ENCODE assay signal across 9 cellular contexts in the genomic region with DNA sequence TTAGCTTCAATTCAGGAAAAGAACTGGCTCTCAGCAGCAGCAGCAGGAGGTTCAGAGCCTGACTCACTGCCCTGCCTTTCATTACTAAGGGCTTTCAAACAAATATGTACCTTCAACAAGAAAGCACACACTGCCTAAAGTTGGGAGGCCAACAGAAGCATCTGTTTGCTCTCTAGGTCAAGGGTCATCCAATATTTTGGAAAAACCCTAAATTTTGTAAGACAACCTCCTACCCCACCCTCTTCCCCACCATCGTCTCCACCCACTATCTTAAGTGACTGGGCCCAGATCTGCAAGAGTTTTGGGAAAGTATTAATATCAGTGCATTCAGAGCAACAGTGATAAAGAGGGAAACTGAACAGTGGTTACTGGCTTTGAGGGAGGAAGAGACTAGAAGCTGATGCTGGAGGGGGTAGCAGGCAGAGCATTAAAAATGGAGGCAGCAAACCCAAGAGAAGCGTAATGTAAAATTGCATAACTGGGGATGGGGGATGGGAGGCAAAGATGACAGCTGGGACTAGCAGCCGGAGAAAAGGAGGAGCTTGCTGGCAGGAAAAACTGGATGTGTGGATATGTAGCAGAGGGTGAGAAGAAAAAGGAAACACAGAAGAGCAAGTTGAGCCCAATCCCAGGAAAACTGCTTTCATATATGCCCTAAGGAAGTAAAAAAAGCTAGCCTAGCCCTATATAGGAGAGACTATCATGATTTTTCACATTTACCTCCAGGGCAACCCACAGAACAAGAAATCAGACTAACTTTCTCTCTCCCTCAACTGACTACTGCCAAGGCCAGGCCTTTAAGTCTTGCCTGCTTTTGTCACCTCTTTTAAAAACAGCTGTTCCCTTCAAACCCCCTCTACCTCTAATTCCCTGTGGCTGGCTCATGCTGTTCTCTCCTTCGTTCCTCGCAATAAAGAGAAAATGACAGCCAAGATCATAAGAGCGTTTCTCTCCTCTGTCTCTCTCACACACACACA. TPM values are rescaled to one million over a fixed set of nuclear protein-coding genes. Genes with fewer than 3 reads are reported as not detected.
DNase-seq lines count a peak whose midpoint lies in the region; ATAC-seq, FAIRE-seq and TF ChIP-seq lines count a peak whose summit lies in the region.
"Had no signal": no experiment of that assay in that cellular context is flagged by ENCODE, and none has a peak within 500 bp of the region (broad histone marks: within the 10 kb centered on the region; RNA-seq: fewer than 3 reads in every experiment).

No MANE protein-coding gene starts in this region.

- no peaks in the 10 kb centered on the region for H3K27me3 Mint-ChIP-seq in CD8-positive, alpha-beta memory T cell
- H3K27me3 Mint-ChIP-seq: B cell had no signal

- FAIRE-seq in HepG2 (lab: Jason Lieb, UNC): peak; percentile 34

- peak overlapping the region; percentile 48 for H3K9ac ChIP-seq in mammary epithelial cell (ENCODE audit: insufficient read depth, low read length)
- 0 out of 2 replicates have a peak overlapping the region, but pooled peaks have one; percentile 5 for H3K9ac ChIP-seq in HepG2 (ENCODE audit: insufficient read depth, low read depth, low read length)

- H3K4me3 Mint-ChIP-seq in CD8-positive, alpha-beta memory T cell: no peak overlapping the region
- H3K4me3 Mint-ChIP-seq: B cell had no signal

- H3K9me3 ChIP-seq in mammary epithelial cell (replicated peaks; ENCODE audit: insufficient read depth, low read length) (no peaks in the 10 kb centered on the region), HepG2 (ENCODE audit: low read length) (no peaks in the 10 kb centered on the region), uterus (no peaks in the 10 kb centered on the region)
- no peaks in the 10 kb centered on the region for H3K9me3 ChIP-seq in CD8-positive, alpha-beta memory T cell (ENCODE audit: low read length)

- H3K4me3 ChIP-seq in mammary epithelial cell (replicated peaks in 1 of 3; ENCODE audit: insufficient read depth in 1 of 3, low read depth in 2 of 3, low read length in 3 of 3) (no peak overlapping the region), HepG2 (replicated peaks in 1 of 3; ENCODE audit: insufficient read depth in 1 of 3, low read depth in 2 of 3, low read length in 3 of 3) (0 out of 6 replicates have a peak overlapping the region, but pooled peaks of 1 of the 3 experiments have one; percentile 5), uterus (no peak overlapping the region)
- no peak overlapping the region for H3K4me3 ChIP-seq in CD8-positive, alpha-beta memory T cell (ENCODE audit: low read length)

- CTCF ChIA-PET in mammary epithelial cell (lab: Charles Lee; ENCODE audit: low non-redundant PET): interaction anchor here (0.7 kb wide), 1 partner anchor 103 kb away, joined by 3 read pairs; no protein-coding TSS in a partner anchor
- CTCF ChIA-PET in HepG2 (lab: Yijun Ruan, JAX; ENCODE audit: low intra/inter-chr PET ratio, low total read pairs): no interaction called here
- CTCF ChIA-PET in CD8-positive, alpha-beta memory T cell (lab: Charles Lee): no interaction called here

- H3K4me2 ChIP-seq in mammary epithelial cell (ENCODE audit: insufficient read depth, low read depth, low read length) (peak overlapping the region; percentile 67), HepG2 (ENCODE audit: low read depth, low read length) (peak overlapping the region; percentile 38)

- TF ChIP-seq EP300 in HepG2 (IDR thresholded peaks at IDR 0.05; ENCODE audit: low read depth in 2 of 2, low read length in 2 of 2) (no peak), HepG2 (CRISPR knock-in tag; IDR thresholded peaks at IDR 0.05; ENCODE audit: borderline replicate concordance) (no peak)

- H3K27me3 ChIP-seq in mammary epithelial cell (ENCODE audit: insufficient read depth, low read length) (no peaks in the 10 kb centered on the region), HepG2 (ENCODE audit: control insufficient read depth in 1 of 2, insufficient read depth in 2 of 2, low read length in 2 of 2) (no peaks in the 10 kb centered on the region), uterus (no peaks in the 10 kb centered on the region)
- H3K27me3 ChIP-seq in CD8-positive, alpha-beta memory T cell (ENCODE audit: insufficient read depth, low read length, poor library complexity, severe bottlenecking): no peaks in the 10 kb centered on the region

- H3K4me1 Mint-ChIP-seq in CD8-positive, alpha-beta memory T cell: peaks cover 22 to 38% (median 31%) of the 10 kb centered on the region in 3 donors

- no peak for TF ChIP-seq CTCF in mammary epithelial cell (conservative IDR thresholded peaks at IDR 0.05 in 1 of 2, IDR thresholded peaks at IDR 0.05 in 1 of 2; ENCODE audit: extremely low read depth in 1 of 2, insufficient read depth in 1 of 2, low read depth in 1 of 2, low read length in 2 of 2)
- TF ChIP-seq CTCF in HepG2 (CRISPR knock-in tag; IDR thresholded peaks at IDR 0.05): no peak
- TF ChIP-seq CTCF in uterus (IDR thresholded peaks at IDR 0.05): no peak

- in situ Hi-C loops in mammary epithelial cell (cut with MboI; ENCODE audit: low sequenced_read_pairs in 2 of 2) (no loop called here), HepG2 (cut with HindIII; ENCODE audit: extremely low pct_ligation_motif_present, low pct_unique_long_range_greater_than_20kb) (no loop called here)

- WGBS in mammary epithelial cell (ENCODE audit: low coverage, missing lambda C conversion rate): 25% methylated on average over 5 of the region's 6 CpGs
- WGBS in HepG2 (ENCODE audit: low lambda C conversion rate): 62% methylated on average over 6 of the region's 6 CpGs

- H3K27ac ChIP-seq in mammary epithelial cell (ENCODE audit: insufficient read depth, low read depth, low read length) (peak overlapping the region; percentile 78), HepG2 (ENCODE audit: extremely low read length, insufficient read depth, low read length) (peak overlapping the region; percentile 21), uterus (peak overlapping the region; percentile 60 to 87)
- H3K27ac ChIP-seq in CD8-positive, alpha-beta memory T cell (ENCODE audit: low read depth, low read length): no peak overlapping the region

- TF ChIP-seq RAD21 in HepG2 (CRISPR knock-in tag; IDR thresholded peaks at IDR 0.05): no peak

- peak; percentile 91 for ATAC-seq in HepG2
- no peak for ATAC-seq in HG02588 (IDR thresholded peaks at IDR 0.05; ENCODE audit: unreplicated experiment)

- H3K79me2 ChIP-seq in mammary epithelial cell (ENCODE audit: insufficient read depth, low read length) (peaks cover 100% of the 10 kb centered on the region), HepG2 (ENCODE audit: insufficient read depth, low read length) (peaks cover 91% of the 10 kb centered on the region)

- no peak overlapping the region for H2AFZ ChIP-seq in mammary epithelial cell (ENCODE audit: low read depth, low read length)
- no peak overlapping the region for H2AFZ ChIP-seq in HepG2 (ENCODE audit: low read length)

- H3K9me3 Mint-ChIP-seq in CD8-positive, alpha-beta memory T cell: no peaks in the 10 kb centered on the region

- BruUV-seq in mammary epithelial cell (replicated peaks; lab: Mats Ljungman, UMichigan) (no TSS peak), HepG2 (replicated peaks; lab: Mats Ljungman, UMichigan) (no TSS peak)

- POLR2A ChIA-PET in HepG2 (lab: Yijun Ruan, JAX): interaction anchor here (1.5 to 2.6 kb wide), 2 partner anchors 29 to 32 kb away, joined by 7 to 16 read pairs; a partner anchor contains a TSS
- POLR2A ChIA-PET in CD8-positive, alpha-beta memory T cell (lab: Charles Lee): no interaction called here

- H3K36me3 Mint-ChIP-seq in CD8-positive, alpha-beta memory T cell: peaks cover 0 to 12% (median 4%) of the 10 kb centered on the region in 3 donors

- TF ChIP-seq POLR2A in HepG2 (IDR thresholded peaks at IDR 0.05; ENCODE audit: insufficient read depth in 1 of 2, low read depth in 2 of 2, low read length in 2 of 2) (no peak), uterus (IDR thresholded peaks at IDR 0.05) (no peak)

- H4K20me1 ChIP-seq in mammary epithelial cell (ENCODE audit: insufficient read depth, low read length) (no peaks in the 10 kb centered on the region), HepG2 (ENCODE audit: insufficient read depth, low read length) (peaks cover 28% of the 10 kb centered on the region)

- peaks cover 51% of the 10 kb centered on the region for H3K4me1 ChIP-seq in mammary epithelial cell (ENCODE audit: insufficient read depth, low read length)
- H3K4me1 ChIP-seq in HepG2 (ENCODE audit: insufficient read depth, low read length): peaks cover 54% of the 10 kb centered on the region
- H3K4me1 ChIP-seq in uterus: peaks cover 23 to 29% of the 10 kb centered on the region in 2 donors
- H3K4me1 ChIP-seq in CD8-positive, alpha-beta memory T cell (ENCODE audit: insufficient read depth, low read length): peaks cover 24% of the 10 kb centered on the region

- H3K27ac Mint-ChIP-seq in CD8-positive, alpha-beta memory T cell: no peak overlapping the region
- H3K27ac Mint-ChIP-seq: B cell had no signal

- peak; percentile 38 for DNase-seq in SIG-M5 treated with dmso at 0.1 percent for 504 hours (lab: John Stamatoyannopoulos, UW; ENCODE audit: unreplicated experiment)
- no peak for DNase-seq in SIG-M5 (lab: John Stamatoyannopoulos, UW)
- DNase-seq in mammary epithelial cell: peak; percentile 42
- peak; percentile 33 for DNase-seq in HepG2 (ENCODE audit: low spot score)
- peak; percentile 53 to 59 for DNase-seq in uterus
- DNase-seq in stimulated activated naive CD4-positive, alpha-beta T cell treated with Interleukin-2 at 50 U/mL for 16 hours (lab: John Stamatoyannopoulos, UW): no peak
- DNase-seq in CD8-positive, alpha-beta memory T cell: no peak

- intact Hi-C loops in mammary epithelial cell (cut with micrococcal nuclease): loop anchor here (1.0 to 2.0 kb wide), 2 partner anchors 25 to 29 kb away; no protein-coding TSS in a partner anchor
- intact Hi-C loops in HepG2 (cut with micrococcal nuclease; ENCODE audit: unreplicated experiment): no loop called here
- intact Hi-C loops in uterus (cut with DNase I; ENCODE audit: low total_unique reads): no loop called here

- dilution Hi-C loops in mammary epithelial cell (cut with HindIII; ENCODE audit: low sequenced_read_pairs): no loop called here

- H3K36me3 ChIP-seq in mammary epithelial cell (ENCODE audit: insufficient read depth, low read length) (no peaks in the 10 kb centered on the region), HepG2 (replicated peaks in 1 of 2; ENCODE audit: control insufficient read depth in 1 of 2, insufficient read depth in 2 of 2, low read length in 2 of 2) (no peaks in the 10 kb centered on the region; a peak in 1 of 5 replicates), uterus (no peaks in the 10 kb centered on the region)
- no peaks in the 10 kb centered on the region for H3K36me3 ChIP-seq in CD8-positive, alpha-beta memory T cell (ENCODE audit: insufficient read depth, low read length)

RNA-seq across cellular contexts. Expression of a gene that starts 31.5 kb away (rescaled TPM):
- total RNA-seq in mammary epithelial cell (100 to 1,000 TPM; 118 to 143 TPM), HepG2 (2016; rRNA removed; fragmentation: Illumina TruSeq; extraction: Trizol) (57.7 and 110 TPM in 2 replicates), uterus (100 to 1,000 TPM; 159 to 356 (median 215) TPM)
- polyA plus RNA-seq in mammary epithelial cell (206 TPM), HepG2 (2011; rRNA removed) (77.8 and 78.0 TPM in 2 replicates)
- polyA minus RNA-seq in mammary epithelial cell: 246 TPM
- 17.2 and 17.9 TPM in 2 replicates for total RNA-seq in HepG2 (2016; cell fraction: cytosol; rRNA removed; fragmentation: Illumina TruSeq; extraction: Trizol; ENCODE audit: low read depth)
- total RNA-seq in HepG2 (2016; cell fraction: insoluble cytoplasmic fraction; rRNA removed; fragmentation: Illumina TruSeq; extraction: Trizol): 51.8 and 113 TPM in 2 replicates
- 34.2 and 36.6 TPM in 2 replicates for total RNA-seq in HepG2 (2016; cell fraction: membrane; rRNA removed; fragmentation: Illumina TruSeq; extraction: Trizol)
- total RNA-seq in HepG2 (2016; cell fraction: nucleus; rRNA removed; fragmentation: Illumina TruSeq; extraction: Trizol): 95.6 and 123 TPM in 2 replicates
- polyA plus RNA-seq in HepG2 (2011; cell fraction: cytosol; rRNA removed): 52.1 and 63.6 TPM in 2 replicates
- 68.7 and 71.5 TPM in 2 replicates for polyA plus RNA-seq in HepG2 (2011; cell fraction: nucleus; rRNA removed)
- polyA plus RNA-seq in HepG2 (2012): 70.7 and 70.9 TPM in 2 replicates
- 10.9 and 14.0 TPM in 2 replicates for polyA plus RNA-seq in HepG2 (2016; cell fraction: cytosol; fragmentation: Illumina TruSeq; extraction: Trizol; ENCODE audit: low read depth)
- 47.9 and 59.8 TPM in 2 replicates for polyA plus RNA-seq in HepG2 (2016; cell fraction: insoluble cytoplasmic fraction; fragmentation: Illumina TruSeq; extraction: Trizol; ENCODE audit: low read depth)
- polyA plus RNA-seq in HepG2 (2016; cell fraction: membrane; fragmentation: Illumina TruSeq; extraction: Trizol; ENCODE audit: low read depth): 19.8 and 23.6 TPM in 2 replicates
- 129 and 139 TPM in 2 replicates for polyA plus RNA-seq in HepG2 (2016; cell fraction: nucleus; fragmentation: Illumina TruSeq; extraction: Trizol; ENCODE audit: insufficient read depth, low read depth)
- polyA minus RNA-seq in HepG2 (2011; rRNA and poly(A)+ RNA removed; ENCODE audit: low replicate concordance): 43.9 and 90.7 TPM in 2 replicates
- 43.9 and 44.1 TPM in 2 replicates for polyA minus RNA-seq in HepG2 (2011; cell fraction: cytosol; rRNA and poly(A)+ RNA removed)
- 87.2 and 106 TPM in 2 replicates for polyA minus RNA-seq in HepG2 (2011; cell fraction: nucleus; rRNA and poly(A)+ RNA removed)
- 10 to 100 TPM; 55.8 to 58.5 TPM for total RNA-seq in CD8-positive, alpha-beta memory T cell
- 46.1 TPM for polyA plus RNA-seq in CD8-positive, alpha-beta memory T cell

Comparison
In these comparisons a context has a peak if more than half of its experiments do, and no peak if none do; other contexts are left out.
1. DNase-seq: peak in SIG-M5 treated with dmso at 0.1 percent for 504 hours (single experiment), mammary epithelial cell (single experiment), HepG2 (single experiment) and uterus (2 of 2); none in SIG-M5 (single experiment), stimulated activated naive CD4-positive, alpha-beta T cell treated with Interleukin-2 at 50 U/mL for 16 hours (single experiment) and CD8-positive, alpha-beta memory T cell (0 of 5).